Comparison of ENCODE assay signal across 1 cellular context in the genomic region with DNA sequence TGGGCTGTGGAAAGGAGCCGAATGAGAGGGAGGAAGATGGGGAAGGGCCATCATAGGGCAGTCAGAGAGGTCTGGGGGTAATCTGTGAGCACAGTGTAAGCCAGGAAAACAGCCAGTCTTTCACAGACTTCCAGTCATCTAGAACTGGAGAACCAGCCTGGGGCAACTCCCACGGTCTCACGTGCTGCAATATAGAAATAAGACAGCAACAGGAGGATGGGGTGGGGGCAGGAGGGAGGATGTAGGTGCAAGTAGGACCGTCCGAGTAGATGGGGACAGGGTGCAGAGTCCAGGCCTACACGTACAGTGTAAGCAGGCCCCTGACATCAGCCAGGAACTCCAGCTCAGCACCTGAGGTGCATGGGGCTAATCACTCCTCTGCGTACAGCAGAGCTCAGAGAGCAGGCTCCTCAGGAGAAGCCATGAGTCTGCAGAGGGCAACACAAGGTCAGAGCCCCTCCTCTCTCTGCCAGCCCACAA.
TF ChIP-seq lines count a peak whose summit lies in the region.

No MANE protein-coding gene starts in this region.

TF ChIP-seq in HepG2, 621 proteins besides CTCF, POLR2A, EP300 and RAD21 (continued from another document and continues in another):
- TF ChIP-seq, protein P1, sequence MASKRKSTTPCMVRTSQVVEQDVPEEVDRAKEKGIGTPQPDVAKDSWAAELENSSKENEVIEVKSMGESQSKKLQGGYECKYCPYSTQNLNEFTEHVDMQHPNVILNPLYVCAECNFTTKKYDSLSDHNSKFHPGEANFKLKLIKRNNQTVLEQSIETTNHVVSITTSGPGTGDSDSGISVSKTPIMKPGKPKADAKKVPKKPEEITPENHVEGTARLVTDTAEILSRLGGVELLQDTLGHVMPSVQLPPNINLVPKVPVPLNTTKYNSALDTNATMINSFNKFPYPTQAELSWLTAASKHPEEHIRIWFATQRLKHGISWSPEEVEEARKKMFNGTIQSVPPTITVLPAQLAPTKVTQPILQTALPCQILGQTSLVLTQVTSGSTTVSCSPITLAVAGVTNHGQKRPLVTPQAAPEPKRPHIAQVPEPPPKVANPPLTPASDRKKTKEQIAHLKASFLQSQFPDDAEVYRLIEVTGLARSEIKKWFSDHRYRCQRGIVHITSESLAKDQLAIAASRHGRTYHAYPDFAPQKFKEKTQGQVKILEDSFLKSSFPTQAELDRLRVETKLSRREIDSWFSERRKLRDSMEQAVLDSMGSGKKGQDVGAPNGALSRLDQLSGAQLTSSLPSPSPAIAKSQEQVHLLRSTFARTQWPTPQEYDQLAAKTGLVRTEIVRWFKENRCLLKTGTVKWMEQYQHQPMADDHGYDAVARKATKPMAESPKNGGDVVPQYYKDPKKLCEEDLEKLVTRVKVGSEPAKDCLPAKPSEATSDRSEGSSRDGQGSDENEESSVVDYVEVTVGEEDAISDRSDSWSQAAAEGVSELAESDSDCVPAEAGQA (IDR thresholded peaks at IDR 0.05; ENCODE audit: low read depth): 0 out of 2 replicates have a peak, but pooled peaks have one; percentile 26
- TF ChIP-seq, protein P1 (CRISPR knock-in tag; IDR thresholded peaks at IDR 0.05; ENCODE audit: borderline replicate concordance): no peak
- peak; percentile 76; the same call in 1 of the 2 replicates for TF ChIP-seq FOXO1 (CRISPR knock-in tag; IDR thresholded peaks at IDR 0.05)
- TF ChIP-seq ZNF773 (CRISPR knock-in tag; IDR thresholded peaks at IDR 0.05; ENCODE audit: borderline replicate concordance): no peak
- TF ChIP-seq, protein P2, sequence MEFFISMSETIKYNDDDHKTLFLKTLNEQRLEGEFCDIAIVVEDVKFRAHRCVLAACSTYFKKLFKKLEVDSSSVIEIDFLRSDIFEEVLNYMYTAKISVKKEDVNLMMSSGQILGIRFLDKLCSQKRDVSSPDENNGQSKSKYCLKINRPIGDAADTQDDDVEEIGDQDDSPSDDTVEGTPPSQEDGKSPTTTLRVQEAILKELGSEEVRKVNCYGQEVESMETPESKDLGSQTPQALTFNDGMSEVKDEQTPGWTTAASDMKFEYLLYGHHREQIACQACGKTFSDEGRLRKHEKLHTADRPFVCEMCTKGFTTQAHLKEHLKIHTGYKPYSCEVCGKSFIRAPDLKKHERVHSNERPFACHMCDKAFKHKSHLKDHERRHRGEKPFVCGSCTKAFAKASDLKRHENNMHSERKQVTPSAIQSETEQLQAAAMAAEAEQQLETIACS (CRISPR knock-in tag; IDR thresholded peaks at IDR 0.05): no peak
- TF ChIP-seq, protein P3, sequence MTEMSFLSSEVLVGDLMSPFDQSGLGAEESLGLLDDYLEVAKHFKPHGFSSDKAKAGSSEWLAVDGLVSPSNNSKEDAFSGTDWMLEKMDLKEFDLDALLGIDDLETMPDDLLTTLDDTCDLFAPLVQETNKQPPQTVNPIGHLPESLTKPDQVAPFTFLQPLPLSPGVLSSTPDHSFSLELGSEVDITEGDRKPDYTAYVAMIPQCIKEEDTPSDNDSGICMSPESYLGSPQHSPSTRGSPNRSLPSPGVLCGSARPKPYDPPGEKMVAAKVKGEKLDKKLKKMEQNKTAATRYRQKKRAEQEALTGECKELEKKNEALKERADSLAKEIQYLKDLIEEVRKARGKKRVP (CRISPR knock-in tag; IDR thresholded peaks at IDR 0.05): peak in 1 of 2 experiments; percentile 44; a peak in 1 of 4 replicates
- TF ChIP-seq ZNF598 (CRISPR knock-in tag; IDR thresholded peaks at IDR 0.05; ENCODE audit: borderline replicate concordance): 0 out of 2 replicates have a peak, but pooled peaks have one; percentile 40
- no peak for TF ChIP-seq NKX3-1 (CRISPR knock-in tag; IDR thresholded peaks at IDR 0.05)
- no peak for TF ChIP-seq ZNF713 (CRISPR knock-in tag; IDR thresholded peaks at IDR 0.05)
- no peak for TF ChIP-seq FOXA1 (IDR thresholded peaks at IDR 0.05)
- TF ChIP-seq FOXA1 (CRISPR knock-in tag; IDR thresholded peaks at IDR 0.05): peak; percentile 62
- TF ChIP-seq, protein P4, sequence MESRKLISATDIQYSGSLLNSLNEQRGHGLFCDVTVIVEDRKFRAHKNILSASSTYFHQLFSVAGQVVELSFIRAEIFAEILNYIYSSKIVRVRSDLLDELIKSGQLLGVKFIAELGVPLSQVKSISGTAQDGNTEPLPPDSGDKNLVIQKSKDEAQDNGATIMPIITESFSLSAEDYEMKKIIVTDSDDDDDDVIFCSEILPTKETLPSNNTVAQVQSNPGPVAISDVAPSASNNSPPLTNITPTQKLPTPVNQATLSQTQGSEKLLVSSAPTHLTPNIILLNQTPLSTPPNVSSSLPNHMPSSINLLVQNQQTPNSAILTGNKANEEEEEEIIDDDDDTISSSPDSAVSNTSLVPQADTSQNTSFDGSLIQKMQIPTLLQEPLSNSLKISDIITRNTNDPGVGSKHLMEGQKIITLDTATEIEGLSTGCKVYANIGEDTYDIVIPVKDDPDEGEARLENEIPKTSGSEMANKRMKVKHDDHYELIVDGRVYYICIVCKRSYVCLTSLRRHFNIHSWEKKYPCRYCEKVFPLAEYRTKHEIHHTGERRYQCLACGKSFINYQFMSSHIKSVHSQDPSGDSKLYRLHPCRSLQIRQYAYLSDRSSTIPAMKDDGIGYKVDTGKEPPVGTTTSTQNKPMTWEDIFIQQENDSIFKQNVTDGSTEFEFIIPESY (CRISPR knock-in tag; IDR thresholded peaks at IDR 0.05): no peak
- TF ChIP-seq, protein P5, sequence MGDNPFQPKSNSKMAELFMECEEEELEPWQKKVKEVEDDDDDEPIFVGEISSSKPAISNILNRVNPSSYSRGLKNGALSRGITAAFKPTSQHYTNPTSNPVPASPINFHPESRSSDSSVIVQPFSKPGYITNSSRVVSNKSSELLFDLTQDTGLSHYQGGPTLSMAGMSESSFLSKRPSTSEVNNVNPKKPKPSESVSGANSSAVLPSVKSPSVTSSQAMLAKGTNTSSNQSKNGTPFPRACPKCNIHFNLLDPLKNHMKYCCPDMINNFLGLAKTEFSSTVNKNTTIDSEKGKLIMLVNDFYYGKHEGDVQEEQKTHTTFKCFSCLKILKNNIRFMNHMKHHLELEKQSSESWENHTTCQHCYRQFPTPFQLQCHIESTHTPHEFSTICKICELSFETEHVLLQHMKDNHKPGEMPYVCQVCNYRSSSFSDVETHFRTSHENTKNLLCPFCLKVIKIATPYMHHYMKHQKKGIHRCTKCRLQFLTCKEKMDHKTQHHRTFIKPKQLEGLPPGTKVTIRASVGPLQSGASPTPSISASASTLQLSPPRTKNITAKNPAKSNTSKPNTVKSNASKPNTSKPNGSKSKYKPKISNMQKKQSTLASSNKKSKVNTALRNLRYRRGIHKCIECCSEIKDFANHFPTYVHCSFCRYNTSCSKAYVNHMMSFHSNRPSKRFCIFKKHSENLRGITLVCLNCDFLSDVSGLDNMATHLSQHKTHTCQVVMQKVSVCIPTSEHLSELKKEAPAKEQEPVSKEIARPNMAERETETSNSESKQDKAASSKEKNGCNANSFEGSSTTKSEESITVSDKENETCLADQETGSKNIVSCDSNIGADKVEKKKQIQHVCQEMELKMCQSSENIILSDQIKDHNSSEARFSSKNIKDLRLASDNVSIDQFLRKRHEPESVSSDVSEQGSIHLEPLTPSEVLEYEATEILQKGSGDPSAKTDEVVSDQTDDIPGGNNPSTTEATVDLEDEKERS (CRISPR knock-in tag; IDR thresholded peaks at IDR 0.05): no peak
- TF ChIP-seq, protein P6, sequence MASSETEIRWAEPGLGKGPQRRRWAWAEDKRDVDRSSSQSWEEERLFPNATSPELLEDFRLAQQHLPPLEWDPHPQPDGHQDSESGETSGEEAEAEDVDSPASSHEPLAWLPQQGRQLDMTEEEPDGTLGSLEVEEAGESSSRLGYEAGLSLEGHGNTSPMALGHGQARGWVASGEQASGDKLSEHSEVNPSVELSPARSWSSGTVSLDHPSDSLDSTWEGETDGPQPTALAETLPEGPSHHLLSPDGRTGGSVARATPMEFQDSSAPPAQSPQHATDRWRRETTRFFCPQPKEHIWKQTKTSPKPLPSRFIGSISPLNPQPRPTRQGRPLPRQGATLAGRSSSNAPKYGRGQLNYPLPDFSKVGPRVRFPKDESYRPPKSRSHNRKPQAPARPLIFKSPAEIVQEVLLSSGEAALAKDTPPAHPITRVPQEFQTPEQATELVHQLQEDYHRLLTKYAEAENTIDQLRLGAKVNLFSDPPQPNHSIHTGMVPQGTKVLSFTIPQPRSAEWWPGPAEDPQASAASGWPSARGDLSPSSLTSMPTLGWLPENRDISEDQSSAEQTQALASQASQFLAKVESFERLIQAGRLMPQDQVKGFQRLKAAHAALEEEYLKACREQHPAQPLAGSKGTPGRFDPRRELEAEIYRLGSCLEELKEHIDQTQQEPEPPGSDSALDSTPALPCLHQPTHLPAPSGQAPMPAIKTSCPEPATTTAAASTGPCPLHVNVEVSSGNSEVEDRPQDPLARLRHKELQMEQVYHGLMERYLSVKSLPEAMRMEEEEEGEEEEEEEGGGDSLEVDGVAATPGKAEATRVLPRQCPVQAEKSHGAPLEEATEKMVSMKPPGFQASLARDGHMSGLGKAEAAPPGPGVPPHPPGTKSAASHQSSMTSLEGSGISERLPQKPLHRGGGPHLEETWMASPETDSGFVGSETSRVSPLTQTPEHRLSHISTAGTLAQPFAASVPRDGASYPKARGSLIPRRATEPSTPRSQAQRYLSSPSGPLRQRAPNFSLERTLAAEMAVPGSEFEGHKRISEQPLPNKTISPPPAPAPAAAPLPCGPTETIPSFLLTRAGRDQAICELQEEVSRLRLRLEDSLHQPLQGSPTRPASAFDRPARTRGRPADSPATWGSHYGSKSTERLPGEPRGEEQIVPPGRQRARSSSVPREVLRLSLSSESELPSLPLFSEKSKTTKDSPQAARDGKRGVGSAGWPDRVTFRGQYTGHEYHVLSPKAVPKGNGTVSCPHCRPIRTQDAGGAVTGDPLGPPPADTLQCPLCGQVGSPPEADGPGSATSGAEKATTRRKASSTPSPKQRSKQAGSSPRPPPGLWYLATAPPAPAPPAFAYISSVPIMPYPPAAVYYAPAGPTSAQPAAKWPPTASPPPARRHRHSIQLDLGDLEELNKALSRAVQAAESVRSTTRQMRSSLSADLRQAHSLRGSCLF (CRISPR knock-in tag; IDR thresholded peaks at IDR 0.05; ENCODE audit: borderline replicate concordance): no peak
- TF ChIP-seq ZNF619 (CRISPR knock-in tag; IDR thresholded peaks at IDR 0.05): peak; percentile 79; the same call in 1 of the 2 replicates
- TF ChIP-seq, protein P7, sequence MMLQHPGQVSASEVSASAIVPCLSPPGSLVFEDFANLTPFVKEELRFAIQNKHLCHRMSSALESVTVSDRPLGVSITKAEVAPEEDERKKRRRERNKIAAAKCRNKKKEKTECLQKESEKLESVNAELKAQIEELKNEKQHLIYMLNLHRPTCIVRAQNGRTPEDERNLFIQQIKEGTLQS (CRISPR knock-in tag; IDR thresholded peaks at IDR 0.05): 0 out of 2 replicates have a peak, but pooled peaks have one; percentile 27
- TF ChIP-seq, protein P8, sequence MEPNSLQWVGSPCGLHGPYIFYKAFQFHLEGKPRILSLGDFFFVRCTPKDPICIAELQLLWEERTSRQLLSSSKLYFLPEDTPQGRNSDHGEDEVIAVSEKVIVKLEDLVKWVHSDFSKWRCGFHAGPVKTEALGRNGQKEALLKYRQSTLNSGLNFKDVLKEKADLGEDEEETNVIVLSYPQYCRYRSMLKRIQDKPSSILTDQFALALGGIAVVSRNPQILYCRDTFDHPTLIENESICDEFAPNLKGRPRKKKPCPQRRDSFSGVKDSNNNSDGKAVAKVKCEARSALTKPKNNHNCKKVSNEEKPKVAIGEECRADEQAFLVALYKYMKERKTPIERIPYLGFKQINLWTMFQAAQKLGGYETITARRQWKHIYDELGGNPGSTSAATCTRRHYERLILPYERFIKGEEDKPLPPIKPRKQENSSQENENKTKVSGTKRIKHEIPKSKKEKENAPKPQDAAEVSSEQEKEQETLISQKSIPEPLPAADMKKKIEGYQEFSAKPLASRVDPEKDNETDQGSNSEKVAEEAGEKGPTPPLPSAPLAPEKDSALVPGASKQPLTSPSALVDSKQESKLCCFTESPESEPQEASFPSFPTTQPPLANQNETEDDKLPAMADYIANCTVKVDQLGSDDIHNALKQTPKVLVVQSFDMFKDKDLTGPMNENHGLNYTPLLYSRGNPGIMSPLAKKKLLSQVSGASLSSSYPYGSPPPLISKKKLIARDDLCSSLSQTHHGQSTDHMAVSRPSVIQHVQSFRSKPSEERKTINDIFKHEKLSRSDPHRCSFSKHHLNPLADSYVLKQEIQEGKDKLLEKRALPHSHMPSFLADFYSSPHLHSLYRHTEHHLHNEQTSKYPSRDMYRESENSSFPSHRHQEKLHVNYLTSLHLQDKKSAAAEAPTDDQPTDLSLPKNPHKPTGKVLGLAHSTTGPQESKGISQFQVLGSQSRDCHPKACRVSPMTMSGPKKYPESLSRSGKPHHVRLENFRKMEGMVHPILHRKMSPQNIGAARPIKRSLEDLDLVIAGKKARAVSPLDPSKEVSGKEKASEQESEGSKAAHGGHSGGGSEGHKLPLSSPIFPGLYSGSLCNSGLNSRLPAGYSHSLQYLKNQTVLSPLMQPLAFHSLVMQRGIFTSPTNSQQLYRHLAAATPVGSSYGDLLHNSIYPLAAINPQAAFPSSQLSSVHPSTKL (CRISPR knock-in tag; IDR thresholded peaks at IDR 0.05): peak; percentile 73
- no peak for TF ChIP-seq EZH2 (conservative IDR thresholded peaks at IDR 0.05; ENCODE audit: low read depth, low read length)
- peak; percentile 72; the same call in 1 of the 2 replicates for TF ChIP-seq ARID2 (CRISPR knock-in tag; IDR thresholded peaks at IDR 0.05; ENCODE audit: borderline replicate concordance)
- TF ChIP-seq ZSCAN25 (CRISPR knock-in tag; IDR thresholded peaks at IDR 0.05): peak; percentile 75; the same call in 1 of the 2 replicates
- TF ChIP-seq, protein P9, sequence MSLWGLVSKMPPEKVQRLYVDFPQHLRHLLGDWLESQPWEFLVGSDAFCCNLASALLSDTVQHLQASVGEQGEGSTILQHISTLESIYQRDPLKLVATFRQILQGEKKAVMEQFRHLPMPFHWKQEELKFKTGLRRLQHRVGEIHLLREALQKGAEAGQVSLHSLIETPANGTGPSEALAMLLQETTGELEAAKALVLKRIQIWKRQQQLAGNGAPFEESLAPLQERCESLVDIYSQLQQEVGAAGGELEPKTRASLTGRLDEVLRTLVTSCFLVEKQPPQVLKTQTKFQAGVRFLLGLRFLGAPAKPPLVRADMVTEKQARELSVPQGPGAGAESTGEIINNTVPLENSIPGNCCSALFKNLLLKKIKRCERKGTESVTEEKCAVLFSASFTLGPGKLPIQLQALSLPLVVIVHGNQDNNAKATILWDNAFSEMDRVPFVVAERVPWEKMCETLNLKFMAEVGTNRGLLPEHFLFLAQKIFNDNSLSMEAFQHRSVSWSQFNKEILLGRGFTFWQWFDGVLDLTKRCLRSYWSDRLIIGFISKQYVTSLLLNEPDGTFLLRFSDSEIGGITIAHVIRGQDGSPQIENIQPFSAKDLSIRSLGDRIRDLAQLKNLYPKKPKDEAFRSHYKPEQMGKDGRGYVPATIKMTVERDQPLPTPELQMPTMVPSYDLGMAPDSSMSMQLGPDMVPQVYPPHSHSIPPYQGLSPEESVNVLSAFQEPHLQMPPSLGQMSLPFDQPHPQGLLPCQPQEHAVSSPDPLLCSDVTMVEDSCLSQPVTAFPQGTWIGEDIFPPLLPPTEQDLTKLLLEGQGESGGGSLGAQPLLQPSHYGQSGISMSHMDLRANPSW (CRISPR knock-in tag; IDR thresholded peaks at IDR 0.05; ENCODE audit: borderline replicate concordance): no peak
